In the genomic region with DNA sequence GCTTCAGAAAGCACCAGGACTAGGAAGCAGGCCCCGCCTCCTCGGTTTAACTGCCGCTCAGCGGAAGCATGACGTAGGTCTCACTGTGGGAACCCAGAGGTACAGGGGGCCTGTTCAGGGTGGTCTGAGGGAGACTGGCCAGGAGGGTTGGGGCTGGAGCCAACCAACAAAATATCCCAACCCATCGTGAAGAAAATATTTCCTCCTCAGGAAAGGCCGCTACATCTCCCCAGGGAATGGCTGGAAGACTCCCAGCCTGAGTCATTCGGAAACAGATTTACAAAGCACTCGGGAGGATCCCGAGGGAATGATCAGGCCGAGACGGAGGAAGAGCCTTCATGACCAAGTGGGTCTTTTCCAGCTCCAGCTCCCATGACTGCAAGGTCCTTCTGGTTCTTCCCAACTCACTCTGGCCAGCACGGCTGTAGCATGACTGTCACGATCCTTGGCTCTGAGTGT, we compare ENCODE assay signal across 9 cellular contexts.
DNase-seq lines count a peak whose midpoint lies in the region; ATAC-seq and TF ChIP-seq lines count a peak whose summit lies in the region.
"Had no signal": no experiment of that assay in that cellular context is flagged by ENCODE, and none has a peak within 500 bp of the region (broad histone marks: within the 10 kb centered on the region; RNA-seq: fewer than 3 reads in every experiment).

No MANE protein-coding gene starts in this region.

- peak overlapping the region; percentile 70 for H3K4me3 Mint-ChIP-seq in HFFc6
- H3K4me3 Mint-ChIP-seq in CD8-positive, alpha-beta T cell, result no peak overlapping the region

- no peaks in the 10 kb centered on the region for H3K27me3 Mint-ChIP-seq in HFFc6 (ENCODE audit: insufficient read depth)
- no peaks in the 10 kb centered on the region for H3K27me3 Mint-ChIP-seq in CD8-positive, alpha-beta T cell (ENCODE audit: low read depth)

- H3K4me3 ChIP-seq in testis, result no peak overlapping the region
- H3K4me3 ChIP-seq in CD8-positive, alpha-beta T cell (ENCODE audit: low read depth, low read length), result no peak overlapping the region
- no peak overlapping the region for H3K4me3 ChIP-seq in H7 (ENCODE audit: insufficient read depth, low read depth, low read length)

- POLR2A ChIA-PET in CD8-positive, alpha-beta T cell (lab: Charles Lee), result no interaction called here

- H3K27ac Mint-ChIP-seq in HFFc6, result peak overlapping the region; percentile 96
- H3K27ac Mint-ChIP-seq in CD8-positive, alpha-beta T cell, result no peak overlapping the region

- TF ChIP-seq CTCF in HFFc6 (IDR thresholded peaks at IDR 0.05) (no peak), testis (IDR thresholded peaks at IDR 0.05) (no peak)
- TF ChIP-seq CTCF in CD8-positive, alpha-beta T cell (IDR thresholded peaks at IDR 0.05), result no peak

- peaks cover 63% of the 10 kb centered on the region for H3K4me1 Mint-ChIP-seq in HFFc6 (ENCODE audit: low read depth)
- no peaks in the 10 kb centered on the region for H3K4me1 Mint-ChIP-seq in CD8-positive, alpha-beta T cell (ENCODE audit: low read depth)

- no peaks in the 10 kb centered on the region for H3K9me3 ChIP-seq in testis
- no peaks in the 10 kb centered on the region for H3K9me3 ChIP-seq in CD8-positive, alpha-beta T cell (ENCODE audit: low read length)

- intact Hi-C loops in testis (cut with DNase I; ENCODE audit: low total_unique reads), result loop anchor here (10.0 kb wide), 1 partner anchor 87 kb away; no protein-coding TSS in a partner anchor
- intact Hi-C loops in CD8-positive, alpha-beta T cell (cut with DNase I, micrococcal nuclease), result no loop called here

- DNase-seq in HFFc6, result peak; percentile 56
- DNase-seq in caudate nucleus (lab: John Stamatoyannopoulos, UW), result peak in 1 of 61 donors; percentile 23
- peak; percentile 56 for DNase-seq in left kidney (ENCODE audit: low read depth, low spot score)
- peak; percentile 88 for DNase-seq in testis
- no peak for DNase-seq in CD8-positive, alpha-beta T cell
- no peak for DNase-seq in H7
- DNase-seq: NCI-H1105 had no signal

- ATAC-seq in GM21717 (IDR thresholded peaks at IDR 0.05; ENCODE audit: unreplicated experiment) (no peak), GM19395 (IDR thresholded peaks at IDR 0.05; ENCODE audit: unreplicated experiment) (no peak)
- ATAC-seq in CD8-positive, alpha-beta T cell, result no peak

- H3K9me3 Mint-ChIP-seq in HFFc6, result no peaks in the 10 kb centered on the region
- no peaks in the 10 kb centered on the region for H3K9me3 Mint-ChIP-seq in CD8-positive, alpha-beta T cell

- H3K36me3 ChIP-seq in testis (ENCODE audit: low read depth, missing control alignments) (no peaks in the 10 kb centered on the region), H7 (replicated peaks; ENCODE audit: control insufficient read depth, insufficient read depth, low read length) (peaks cover 2% of the 10 kb centered on the region)
- no peaks in the 10 kb centered on the region for H3K36me3 ChIP-seq in CD8-positive, alpha-beta T cell (ENCODE audit: insufficient read depth, low read length)

- TF ChIP-seq POLR2A in testis (IDR thresholded peaks at IDR 0.05), result no peak

- 46 to 61% methylated on average over 14 of the region's 14 CpGs for WGBS in testis, 2 donors

- no peaks in the 10 kb centered on the region for H3K27me3 ChIP-seq in testis
- no peaks in the 10 kb centered on the region for H3K27me3 ChIP-seq in CD8-positive, alpha-beta T cell (ENCODE audit: insufficient read depth, low read length)
- H3K27me3 ChIP-seq in H7 (ENCODE audit: control insufficient read depth, insufficient read depth, low read length), result no peaks in the 10 kb centered on the region

- peaks cover 15% of the 10 kb centered on the region for H3K4me1 ChIP-seq in testis
- H3K4me1 ChIP-seq in CD8-positive, alpha-beta T cell (ENCODE audit: insufficient read depth, low read length), result no peaks in the 10 kb centered on the region

- peak overlapping the region; percentile 77 for H3K27ac ChIP-seq in caudate nucleus (ENCODE audit: low read depth, low read length)
- H3K27ac ChIP-seq in testis, result peak overlapping the region; percentile 71 to 75
- H3K27ac ChIP-seq in CD8-positive, alpha-beta T cell (ENCODE audit: low read depth, low read length), result no peak overlapping the region

- H3K36me3 Mint-ChIP-seq in HFFc6 (ENCODE audit: low read depth), result no peaks in the 10 kb centered on the region
- H3K36me3 Mint-ChIP-seq in CD8-positive, alpha-beta T cell, result no peaks in the 10 kb centered on the region

- CTCF ChIA-PET in CD8-positive, alpha-beta T cell (lab: Charles Lee), result interaction anchor here (0.8 kb wide), 1 partner anchor 26 kb away, joined by 3 read pairs; no protein-coding TSS in a partner anchor

Comparison
In these comparisons a context has a peak if more than half of its experiments do, and no peak if none do; other contexts are left out.
1. DNase-seq: peak in HFFc6 (single experiment), left kidney (single experiment) and testis (single experiment); none in CD8-positive, alpha-beta T cell (0 of 7) and H7 (single experiment).